Comparison of ENCODE assay signal across 8 cellular contexts in the genomic region with DNA sequence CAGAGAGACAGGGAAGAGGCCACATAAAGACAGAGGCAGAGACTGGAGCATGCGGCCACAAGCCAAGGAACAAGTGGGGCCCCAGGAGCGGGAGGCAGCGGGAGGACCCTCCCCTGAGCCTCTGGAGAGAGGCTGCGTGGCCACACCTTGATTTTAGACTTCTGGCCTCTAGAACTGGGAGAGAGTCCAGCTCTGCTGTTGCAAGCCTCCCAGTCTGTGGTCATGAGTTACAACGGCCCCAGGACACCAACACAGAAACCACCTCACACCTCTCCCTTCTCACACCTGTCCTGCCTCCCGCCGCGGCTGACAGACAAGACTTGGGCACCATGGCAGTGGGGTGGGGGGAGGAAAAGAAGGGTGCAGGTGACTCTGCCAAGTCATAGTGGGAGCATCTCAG. TPM values are rescaled to one million over a fixed set of nuclear protein-coding genes. Genes with fewer than 3 reads are reported as not detected.
DNase-seq lines count a peak whose midpoint lies in the region; ATAC-seq, FAIRE-seq and TF ChIP-seq lines count a peak whose summit lies in the region.

No MANE protein-coding gene starts in this region.

- peak overlapping the region; percentile 24 for H3K4ac ChIP-seq in trophoblast cell (ENCODE audit: low read depth, low read length)

- no peak overlapping the region for H4K91ac ChIP-seq in trophoblast cell (ENCODE audit: low read depth, low read length)

- H2BK120ac ChIP-seq in trophoblast cell (ENCODE audit: insufficient read depth, low read length, poor library complexity) = no peak overlapping the region

- peaks cover 8% of the 10 kb centered on the region for H4K20me1 ChIP-seq in OCI-LY7 (ENCODE audit: insufficient read depth, low read length)
- H4K20me1 ChIP-seq in endothelial cell of umbilical vein (replicated peaks; ENCODE audit: control insufficient read depth, extremely low read depth, insufficient read depth, low read length) = no peaks in the 10 kb centered on the region

- CTCF ChIA-PET in OCI-LY7 (lab: Charles Lee; ENCODE audit: unreplicated experiment) = no interaction called here
- CTCF ChIA-PET in endothelial cell of umbilical vein (lab: Charles Lee) = no interaction called here

- no peak overlapping the region for H4K12ac ChIP-seq in trophoblast cell (ENCODE audit: low read depth, low read length)

- no peak overlapping the region for H2BK5ac ChIP-seq in trophoblast cell (ENCODE audit: low read depth, low read length, poor library complexity)

- peak overlapping the region; percentile 19 for H3K18ac ChIP-seq in trophoblast cell (ENCODE audit: low read length)

- H3K9ac ChIP-seq in endothelial cell of umbilical vein (replicated peaks; ENCODE audit: extremely low read depth, insufficient read depth, low read length) (no peak overlapping the region), trophoblast cell (ENCODE audit: low read length) (no peak overlapping the region)

- H2AK5ac ChIP-seq in trophoblast cell (ENCODE audit: low read length) = no peak overlapping the region

- H3K79me2 ChIP-seq in OCI-LY7 (ENCODE audit: insufficient read depth, low read depth, low read length) (peaks cover 25% of the 10 kb centered on the region; the same call in 1 of the 2 replicates), endothelial cell of umbilical vein (ENCODE audit: control insufficient read depth, insufficient read depth, low read length) (peaks cover 48% of the 10 kb centered on the region), trophoblast cell (ENCODE audit: control insufficient read depth, insufficient read depth, low read length, poor library complexity) (peaks cover 9% of the 10 kb centered on the region)

- no peak for ATAC-seq in HG03432 (IDR thresholded peaks at IDR 0.05; ENCODE audit: unreplicated experiment)

- H3K36me3 ChIP-seq in OCI-LY7 (ENCODE audit: insufficient read depth, low read length) (peaks cover 37% of the 10 kb centered on the region; the same call in 1 of the 2 replicates), endothelial cell of umbilical vein (ENCODE audit: control insufficient read depth in 2 of 2, extremely low read depth in 1 of 2, insufficient read depth in 2 of 2, low read length in 2 of 2) (peaks cover 11 to 15% of the 10 kb centered on the region in 2 experiments), trophoblast cell (ENCODE audit: control insufficient read depth in 1 of 2, insufficient read depth in 2 of 2, low read length in 2 of 2) (peaks cover 46 to 51% of the 10 kb centered on the region in 2 experiments)

- dilution Hi-C loops in endothelial cell of umbilical vein (cut with MboI; ENCODE audit: extremely low pct_ligation_motif_present, low sequenced_read_pairs) = no loop called here

- no peak overlapping the region for H4K8ac ChIP-seq in trophoblast cell (ENCODE audit: low read depth, low read length)

- no peaks in the 10 kb centered on the region for H3K9me1 ChIP-seq in endothelial cell of umbilical vein (replicated peaks; ENCODE audit: control insufficient read depth, extremely low read depth, insufficient read depth, low read length)

- intact Hi-C loops in OCI-LY7 (cut with micrococcal nuclease; ENCODE audit: unreplicated experiment) (no loop called here), endothelial cell of umbilical vein (cut with micrococcal nuclease) (no loop called here)

- no peak for FAIRE-seq in endothelial cell of umbilical vein (lab: Jason Lieb, UNC)

- H3K27ac ChIP-seq in OCI-LY7 (ENCODE audit: low read depth, low read length, poor library complexity, severe bottlenecking) (no peak overlapping the region), endothelial cell of umbilical vein (ENCODE audit: insufficient read depth, low read depth, low read length) (peak overlapping the region; percentile 8), trophoblast cell (ENCODE audit: low read depth, low read length) (no peak overlapping the region)

- H2AFZ ChIP-seq in OCI-LY7 (ENCODE audit: low read length) = no peak overlapping the region
- H2AFZ ChIP-seq in endothelial cell of umbilical vein (ENCODE audit: low read depth, low read length) = no peak overlapping the region
- H2AFZ ChIP-seq in trophoblast cell (ENCODE audit: insufficient read depth, low read length, poor library complexity) = peak overlapping the region; percentile 8

- H3K9me3 ChIP-seq in OCI-LY7 (ENCODE audit: low read length) = no peaks in the 10 kb centered on the region
- H3K9me3 ChIP-seq in endothelial cell of umbilical vein (replicated peaks; ENCODE audit: control insufficient read depth, insufficient read depth, low read length) = no peaks in the 10 kb centered on the region
- no peaks in the 10 kb centered on the region for H3K9me3 ChIP-seq in trophoblast cell (ENCODE audit: insufficient read depth, low read depth, low read length)

- H3K4me3 ChIP-seq in OCI-LY7 (ENCODE audit: low read depth, low read length, poor library complexity, severe bottlenecking) (peak overlapping the region; percentile 87), endothelial cell of umbilical vein (replicated peaks in 1 of 3; ENCODE audit: insufficient read depth in 1 of 3, low read depth in 1 of 3, low read length in 3 of 3) (peak overlapping the region in 2 of 3 experiments; percentile 66 to 76), trophoblast cell (ENCODE audit: low read depth, low read length) (no peak overlapping the region)

- H3K9me2 ChIP-seq in OCI-LY7 (ENCODE audit: insufficient read depth, low read length) = no peaks in the 10 kb centered on the region

- peak overlapping the region; percentile 3 for H3K23ac ChIP-seq in trophoblast cell (ENCODE audit: low read length)

- no peak for TF ChIP-seq CTCF in OCI-LY7 (conservative IDR thresholded peaks at IDR 0.05; ENCODE audit: low read length)
- no peak for TF ChIP-seq CTCF in endothelial cell of umbilical vein (IDR thresholded peaks at IDR 0.05; ENCODE audit: extremely low read depth in 1 of 2, insufficient read depth in 1 of 2, low read depth in 1 of 2, low read length in 2 of 2)

- WGBS in trophoblast cell (ENCODE audit: extremely low coverage, insufficient coverage, insufficient read length) = no CpG with 5 or more reads among the region's 8 CpGs

- H3K4me2 ChIP-seq in OCI-LY7 (ENCODE audit: low read length) (peak overlapping the region; percentile 91), endothelial cell of umbilical vein (ENCODE audit: insufficient read depth, low read length) (peak overlapping the region; percentile 67), trophoblast cell (ENCODE audit: low read length) (peak overlapping the region; percentile 89)

- POLR2A ChIA-PET in OCI-LY7 (lab: Charles Lee) (interaction anchor here (0.5 kb wide), 1 partner anchor 471 kb away, joined by 3 read pairs; no protein-coding TSS in a partner anchor), endothelial cell of umbilical vein (lab: Charles Lee) (no interaction called here)

- H2BK12ac ChIP-seq in trophoblast cell (ENCODE audit: low read length) = no peak overlapping the region

- H3K27me3 ChIP-seq in endothelial cell of umbilical vein (ENCODE audit: control insufficient read depth in 2 of 2, insufficient read depth in 2 of 2, low read length in 2 of 2) (no peaks in the 10 kb centered on the region), trophoblast cell (ENCODE audit: insufficient read depth, low read length) (no peaks in the 10 kb centered on the region)

- BruUV-seq in OCI-LY7 (replicated peaks; lab: Mats Ljungman, UMichigan) = no TSS peak
- BruUV-seq in endothelial cell of umbilical vein (replicated peaks; lab: Mats Ljungman, UMichigan) = no TSS peak

- DNase-seq in EH (ENCODE audit: low read depth) (peak; percentile 37), OCI-LY7 (ENCODE audit: low spot score) (no peak), endothelial cell of umbilical vein (ENCODE audit: low read depth, low spot score) (no peak), trophoblast cell (no peak), 8988T (no peak), NCI-H2107 (lab: John Stamatoyannopoulos, UW) (no peak)
- no peak for DNase-seq in stimulated activated CD4-positive, alpha-beta T cell treated with anti-CD3 and anti-CD28 coated beads, Interleukin-2, amount 100 ng/mL, for 24 hours

- TF ChIP-seq POLR2A in endothelial cell of umbilical vein (IDR thresholded peaks at IDR 0.05; ENCODE audit: low read depth, low read length) = no peak

- H3K79me1 ChIP-seq in trophoblast cell (ENCODE audit: low read length) = peaks cover 7% of the 10 kb centered on the region

- H3K14ac ChIP-seq in trophoblast cell (ENCODE audit: low read length) = no peak overlapping the region

- H3K4me1 ChIP-seq in OCI-LY7 (ENCODE audit: insufficient read depth, low read length, poor library complexity, severe bottlenecking) = peaks cover 23% of the 10 kb centered on the region
- peaks cover 12% of the 10 kb centered on the region for H3K4me1 ChIP-seq in endothelial cell of umbilical vein (ENCODE audit: control insufficient read depth, extremely low read depth, insufficient read depth, low read length)
- peaks cover 7 to 12% of the 10 kb centered on the region in 2 experiments for H3K4me1 ChIP-seq in trophoblast cell (ENCODE audit: control insufficient read depth in 1 of 2, insufficient read depth in 2 of 2, low read length in 2 of 2)

RNA-seq across cellular contexts. Expression of a gene that starts 2.2 kb away (rescaled TPM):
- total RNA-seq in OCI-LY7 (2014; rRNA removed; shearing (Covaris generic)) = 16.7 and 20.2 TPM in 2 replicates
- total RNA-seq in OCI-LY7 (2022) = 21.3 and 27.8 TPM in 2 replicates
- total RNA-seq in endothelial cell of umbilical vein = 22.9 and 24.5 TPM in 2 replicates
- 15.0 and 17.1 TPM in 2 replicates for polyA plus RNA-seq in endothelial cell of umbilical vein
- polyA plus RNA-seq in endothelial cell of umbilical vein (2011; cell fraction: cytosol; rRNA removed) = 10.2 and 12.4 TPM in 2 replicates
- 49.6 and 50.0 TPM in 2 replicates for polyA plus RNA-seq in endothelial cell of umbilical vein (2011; cell fraction: nucleus; rRNA removed)
- 10.9 and 15.1 TPM in 2 replicates for polyA plus RNA-seq in endothelial cell of umbilical vein (2012)
- 8.5 and 9.1 TPM in 2 replicates for polyA minus RNA-seq in endothelial cell of umbilical vein
- 6.8 TPM for polyA minus RNA-seq in endothelial cell of umbilical vein (2011; cell fraction: cytosol; rRNA and poly(A)+ RNA removed)
- 10.5 and 15.5 TPM in 2 replicates for polyA minus RNA-seq in endothelial cell of umbilical vein (2011; cell fraction: nucleus; rRNA and poly(A)+ RNA removed)
- 9.8 and 10.3 TPM in 2 replicates for polyA plus RNA-seq in trophoblast cell (2013)

RNA-seq across cellular contexts. Expression of a gene that starts 27.0 kb away (rescaled TPM):
- 53.3 and 60.4 TPM in 2 replicates for total RNA-seq in OCI-LY7 (2014; rRNA removed; shearing (Covaris generic))
- total RNA-seq in OCI-LY7 (2022) (76.1 and 76.4 TPM in 2 replicates), endothelial cell of umbilical vein (75.3 and 77.2 TPM in 2 replicates)
- 66.7 and 69.0 TPM in 2 replicates for polyA plus RNA-seq in endothelial cell of umbilical vein
- polyA plus RNA-seq in endothelial cell of umbilical vein (2011; cell fraction: cytosol; rRNA removed) = 50.3 and 55.1 TPM in 2 replicates
- polyA plus RNA-seq in endothelial cell of umbilical vein (2011; cell fraction: nucleus; rRNA removed) = 152 and 169 TPM in 2 replicates
- polyA plus RNA-seq in endothelial cell of umbilical vein (2012) = 108 and 119 TPM in 2 replicates
- 43.2 and 43.6 TPM in 2 replicates for polyA minus RNA-seq in endothelial cell of umbilical vein
- 43.1 TPM for polyA minus RNA-seq in endothelial cell of umbilical vein (2011; cell fraction: cytosol; rRNA and poly(A)+ RNA removed)
- polyA minus RNA-seq in endothelial cell of umbilical vein (2011; cell fraction: nucleus; rRNA and poly(A)+ RNA removed) = 31.3 and 33.9 TPM in 2 replicates
- 38.5 and 39.5 TPM in 2 replicates for polyA plus RNA-seq in trophoblast cell (2013)

RNA-seq across cellular contexts. Expression of a gene that starts 27.0 kb away (rescaled TPM):
- total RNA-seq in OCI-LY7 (2014; rRNA removed; shearing (Covaris generic)) = 87.2 and 103 TPM in 2 replicates
- 102 and 109 TPM in 2 replicates for total RNA-seq in OCI-LY7 (2022)
- total RNA-seq in endothelial cell of umbilical vein = 47.3 and 61.6 TPM in 2 replicates
- 32.4 and 36.0 TPM in 2 replicates for polyA plus RNA-seq in endothelial cell of umbilical vein
- 29.4 and 31.9 TPM in 2 replicates for polyA plus RNA-seq in endothelial cell of umbilical vein (2011; cell fraction: cytosol; rRNA removed)
- polyA plus RNA-seq in endothelial cell of umbilical vein (2011; cell fraction: nucleus; rRNA removed) = 117 TPM in 2 replicates
- polyA plus RNA-seq in endothelial cell of umbilical vein (2012) = 50.2 and 50.6 TPM in 2 replicates
- polyA minus RNA-seq in endothelial cell of umbilical vein = 18.1 and 23.9 TPM in 2 replicates
- polyA minus RNA-seq in endothelial cell of umbilical vein (2011; cell fraction: cytosol; rRNA and poly(A)+ RNA removed) = 64.9 TPM
- 26.6 and 39.5 TPM in 2 replicates for polyA minus RNA-seq in endothelial cell of umbilical vein (2011; cell fraction: nucleus; rRNA and poly(A)+ RNA removed)
- polyA plus RNA-seq in trophoblast cell (2013) = 53.0 and 55.7 TPM in 2 replicates

RNA-seq across cellular contexts. Expression of a gene that starts 37.5 kb away (rescaled TPM):
- 10.2 and 13.4 TPM in 2 replicates for total RNA-seq in OCI-LY7 (2014; rRNA removed; shearing (Covaris generic))
- total RNA-seq in OCI-LY7 (2022) = 15.4 and 16.8 TPM in 2 replicates
- total RNA-seq in endothelial cell of umbilical vein = 14.7 and 17.5 TPM in 2 replicates
- polyA plus RNA-seq in endothelial cell of umbilical vein = 6.7 and 8.4 TPM in 2 replicates
- polyA plus RNA-seq in endothelial cell of umbilical vein (2011; cell fraction: cytosol; rRNA removed) = 3.6 and 4.5 TPM in 2 replicates
- polyA plus RNA-seq in endothelial cell of umbilical vein (2011; cell fraction: nucleus; rRNA removed) = 35.6 and 37.7 TPM in 2 replicates
- 11.7 and 14.4 TPM in 2 replicates for polyA plus RNA-seq in endothelial cell of umbilical vein (2012)
- polyA minus RNA-seq in endothelial cell of umbilical vein = 4.2 and 6.7 TPM in 2 replicates
- polyA minus RNA-seq in endothelial cell of umbilical vein (2011; cell fraction: cytosol; rRNA and poly(A)+ RNA removed) = 5.0 TPM
- 5.9 and 10.7 TPM in 2 replicates for polyA minus RNA-seq in endothelial cell of umbilical vein (2011; cell fraction: nucleus; rRNA and poly(A)+ RNA removed)
- polyA plus RNA-seq in trophoblast cell (2013) = 6.8 and 7.2 TPM in 2 replicates

RNA-seq across cellular contexts. Expression of a gene that starts 45.4 kb away (rescaled TPM):
- total RNA-seq in OCI-LY7 (2014; rRNA removed; shearing (Covaris generic)) = 15.5 and 23.7 TPM in 2 replicates
- 52.0 and 60.1 TPM in 2 replicates for total RNA-seq in OCI-LY7 (2022)
- 76.7 and 80.6 TPM in 2 replicates for total RNA-seq in endothelial cell of umbilical vein
- polyA plus RNA-seq in endothelial cell of umbilical vein = 33.5 and 34.5 TPM in 2 replicates
- polyA plus RNA-seq in endothelial cell of umbilical vein (2011; cell fraction: cytosol; rRNA removed) = 38.4 and 38.9 TPM in 2 replicates
- polyA plus RNA-seq in endothelial cell of umbilical vein (2011; cell fraction: nucleus; rRNA removed) = 116 and 118 TPM in 2 replicates
- polyA plus RNA-seq in endothelial cell of umbilical vein (2012) = 61.7 and 62.2 TPM in 2 replicates
- polyA minus RNA-seq in endothelial cell of umbilical vein = 41.8 and 45.2 TPM in 2 replicates
- polyA minus RNA-seq in endothelial cell of umbilical vein (2011; cell fraction: cytosol; rRNA and poly(A)+ RNA removed) = 46.3 TPM
- 40.9 and 44.0 TPM in 2 replicates for polyA minus RNA-seq in endothelial cell of umbilical vein (2011; cell fraction: nucleus; rRNA and poly(A)+ RNA removed)
- polyA plus RNA-seq in trophoblast cell (2013) = 61.8 and 62.8 TPM in 2 replicates
